1 cellular context compared by ENCODE assay signal in the genomic region with DNA sequence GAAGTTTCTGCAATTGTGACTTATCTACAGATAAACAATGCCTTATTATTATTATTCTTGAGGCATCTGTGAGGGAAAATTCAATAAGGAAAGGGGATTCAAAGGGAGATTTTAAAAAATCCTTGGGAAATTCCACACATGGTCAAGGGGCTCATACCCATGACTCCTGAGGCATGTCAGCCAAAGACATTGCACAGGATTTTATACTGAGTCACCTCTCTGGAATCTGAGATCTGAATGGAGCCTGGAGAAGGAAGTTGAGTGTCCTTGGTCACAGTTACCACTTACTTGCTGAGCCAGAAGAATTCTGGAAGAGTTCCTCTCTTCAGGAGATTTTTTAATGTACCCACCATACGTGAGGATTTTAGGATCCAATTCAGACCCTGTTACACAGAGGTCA.
TF ChIP-seq lines count a peak whose summit lies in the region.

No MANE protein-coding gene starts in this region.

TF ChIP-seq in HCT116, 20 proteins besides CTCF, POLR2A, EP300 and RAD21 (continued from another document):
- TF ChIP-seq, protein P1, sequence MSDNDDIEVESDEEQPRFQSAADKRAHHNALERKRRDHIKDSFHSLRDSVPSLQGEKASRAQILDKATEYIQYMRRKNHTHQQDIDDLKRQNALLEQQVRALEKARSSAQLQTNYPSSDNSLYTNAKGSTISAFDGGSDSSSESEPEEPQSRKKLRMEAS (IDR thresholded peaks at IDR 0.05): peak; percentile 41
- TF ChIP-seq TCF7L2 (IDR thresholded peaks at IDR 0.05; ENCODE audit: borderline replicate concordance, extremely low read depth, insufficient read depth, insufficient read length): no peak
TF ChIP-seq in HCT116: peak in this region for 4.
